In the genomic region with DNA sequence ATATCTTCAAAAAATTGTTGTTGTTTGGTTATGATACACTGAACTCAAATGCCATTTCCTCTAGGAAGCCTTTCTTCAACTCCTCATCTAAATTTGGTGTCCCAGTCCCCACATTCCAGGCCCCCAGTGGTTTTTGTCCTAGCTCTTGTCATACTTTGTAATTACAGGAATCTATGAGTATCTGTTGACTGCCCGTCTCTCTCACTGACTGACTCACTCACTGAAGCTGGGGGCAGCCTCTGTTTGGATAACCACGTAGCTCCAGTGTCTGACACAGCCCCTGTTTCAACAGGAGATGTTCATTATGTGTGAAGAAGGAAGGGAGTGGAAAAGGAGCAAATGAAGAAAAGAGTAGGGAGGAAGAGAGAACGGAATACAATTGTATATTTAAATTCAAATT, we compare ENCODE assay signal across 13 cellular contexts.
DNase-seq lines count a peak whose midpoint lies in the region; ATAC-seq, FAIRE-seq and TF ChIP-seq lines count a peak whose summit lies in the region.
"Had no signal": no experiment of that assay in that cellular context is flagged by ENCODE, and none has a peak within 500 bp of the region (broad histone marks: within the 10 kb centered on the region; RNA-seq: fewer than 3 reads in every experiment).

No MANE protein-coding gene starts in this region.

- POLR2A ChIA-PET in T-cell (lab: Charles Lee): no interaction called here

- ATAC-seq in GM18505 (IDR thresholded peaks at IDR 0.05; ENCODE audit: unreplicated experiment) (no peak), T-cell (replicated peaks in 1 of 4) (no peak), lower lobe of right lung (no peak)
- ATAC-seq: activated CD4-positive, alpha-beta T cell treated with anti-CD3 and anti-CD28 coated beads for 36 hours; right lobe of liver had no signal

- H3K9me3 ChIP-seq in astrocyte (ENCODE audit: insufficient read depth, low read depth, low read length) (no peaks in the 10 kb centered on the region), lower lobe of right lung (no peaks in the 10 kb centered on the region)
- H3K9me3 ChIP-seq: right lobe of liver had no signal

- H3K36me3 ChIP-seq in astrocyte (ENCODE audit: insufficient read depth, low read length) (no peaks in the 10 kb centered on the region), lower lobe of right lung (no peaks in the 10 kb centered on the region)
- H3K36me3 ChIP-seq: right lobe of liver had no signal

- H3K36me3 Mint-ChIP-seq in astrocyte (ENCODE audit: low read depth, unreplicated experiment): no peaks in the 10 kb centered on the region
- no peaks in the 10 kb centered on the region for H3K36me3 Mint-ChIP-seq in T-cell

- H3K27ac Mint-ChIP-seq in astrocyte (ENCODE audit: unreplicated experiment) (peak overlapping the region; percentile 100), T-cell (no peak overlapping the region)
- H3K27ac Mint-ChIP-seq: activated CD4-positive, alpha-beta T cell treated with anti-CD3 and anti-CD28 coated beads for 36 hours had no signal

- FAIRE-seq in astrocyte (lab: Jason Lieb, UNC): peak; percentile 88

- H4K20me1 ChIP-seq in astrocyte (ENCODE audit: insufficient read depth, low read length): no peaks in the 10 kb centered on the region

- H3K4me3 Mint-ChIP-seq in astrocyte (ENCODE audit: unreplicated experiment) (peak overlapping the region; percentile 57), T-cell (no peak overlapping the region)
- H3K4me3 Mint-ChIP-seq: activated CD4-positive, alpha-beta T cell treated with anti-CD3 and anti-CD28 coated beads for 36 hours had no signal

- H2AFZ ChIP-seq in astrocyte (ENCODE audit: low read depth, low read length): no peak overlapping the region

- H3K4me1 ChIP-seq in astrocyte (ENCODE audit: insufficient read depth, low read length): peaks cover 37% of the 10 kb centered on the region
- no peaks in the 10 kb centered on the region for H3K4me1 ChIP-seq in lower lobe of right lung
- H3K4me1 ChIP-seq: right lobe of liver had no signal

- CTCF ChIA-PET in T-cell (lab: Charles Lee): no interaction called here

- H3K79me2 ChIP-seq in astrocyte (ENCODE audit: insufficient read depth, low read length): no peaks in the 10 kb centered on the region

- peak overlapping the region; percentile 50 for H3K4me2 ChIP-seq in astrocyte (ENCODE audit: low read length)

- H3K27me3 ChIP-seq in astrocyte (ENCODE audit: insufficient read depth, low read length) (no peaks in the 10 kb centered on the region), lower lobe of right lung (ENCODE audit: low read depth) (no peaks in the 10 kb centered on the region)
- H3K27me3 ChIP-seq: right lobe of liver had no signal

- no peak for TF ChIP-seq CTCF in astrocyte (IDR thresholded peaks at IDR 0.05; ENCODE audit: insufficient read depth, low read depth, low read length)
- TF ChIP-seq CTCF in lower lobe of right lung (IDR thresholded peaks at IDR 0.05): no peak

- peaks cover 48% of the 10 kb centered on the region for H3K4me1 Mint-ChIP-seq in astrocyte (ENCODE audit: low read depth, unreplicated experiment)
- H3K4me1 Mint-ChIP-seq in T-cell: no peaks in the 10 kb centered on the region
- H3K4me1 Mint-ChIP-seq: activated CD4-positive, alpha-beta T cell treated with anti-CD3 and anti-CD28 coated beads for 36 hours had no signal

- no peaks in the 10 kb centered on the region for H3K27me3 Mint-ChIP-seq in astrocyte (ENCODE audit: low read depth, unreplicated experiment)
- H3K27me3 Mint-ChIP-seq in T-cell: no peaks in the 10 kb centered on the region
- H3K27me3 Mint-ChIP-seq: activated CD4-positive, alpha-beta T cell treated with anti-CD3 and anti-CD28 coated beads for 36 hours had no signal

- TF ChIP-seq POLR2A in GM18505 (IDR thresholded peaks at IDR 0.05; ENCODE audit: borderline replicate concordance, extremely low read depth, insufficient read depth, insufficient read length): no peak

- DNase-seq in ACHN (peak; percentile 43), HT1080 (ENCODE audit: low read depth) (peak; percentile 87), astrocyte (ENCODE audit: low read depth) (peak; percentile 89), iris pigment epithelial cell (ENCODE audit: low read depth) (peak; percentile 92), NCI-H510A (lab: John Stamatoyannopoulos, UW) (no peak), T-cell (no peak), lower lobe of right lung (no peak)
- DNase-seq: activated CD4-positive, alpha-beta T cell treated with anti-CD3 and anti-CD28 coated beads for 36 hours; dorsolateral prefrontal cortex; NCI-H446; right lobe of liver; SHP77 had no signal

- peak overlapping the region; percentile 54 for H3K9ac ChIP-seq in astrocyte (ENCODE audit: low read length)

- intact Hi-C loops in lower lobe of right lung (cut with DNase I): no loop called here

- no peaks in the 10 kb centered on the region for H3K9me3 Mint-ChIP-seq in astrocyte (ENCODE audit: unreplicated experiment)
- peaks cover 0 to 4% (median 0%) of the 10 kb centered on the region in 3 donors for H3K9me3 Mint-ChIP-seq in T-cell

- in situ Hi-C loops in ACHN (cut with HindIII; ENCODE audit: low pct_ligation_motif_present, low pct_unique_long_range_greater_than_20kb, low sequenced_read_pairs): no loop called here

- H3K4me3 ChIP-seq in astrocyte (ENCODE audit: insufficient read depth, low read depth, low read length) (no peak overlapping the region), lower lobe of right lung (no peak overlapping the region)
- H3K4me3 ChIP-seq: dorsolateral prefrontal cortex, right lobe of liver had no signal

- H3K27ac ChIP-seq in astrocyte (ENCODE audit: low read depth, low read length) (peak overlapping the region; percentile 92), lower lobe of right lung (no peak overlapping the region)
- H3K27ac ChIP-seq: dorsolateral prefrontal cortex, right lobe of liver had no signal

Comparison
In these comparisons a context has a peak if more than half of its experiments do, and no peak if none do; other contexts are left out.
1. DNase-seq: peak in ACHN (single experiment), HT1080 (single experiment), astrocyte (single experiment) and iris pigment epithelial cell (single experiment); none in NCI-H510A (single experiment), T-cell (0 of 34) and lower lobe of right lung (single experiment).